In the genomic region with DNA sequence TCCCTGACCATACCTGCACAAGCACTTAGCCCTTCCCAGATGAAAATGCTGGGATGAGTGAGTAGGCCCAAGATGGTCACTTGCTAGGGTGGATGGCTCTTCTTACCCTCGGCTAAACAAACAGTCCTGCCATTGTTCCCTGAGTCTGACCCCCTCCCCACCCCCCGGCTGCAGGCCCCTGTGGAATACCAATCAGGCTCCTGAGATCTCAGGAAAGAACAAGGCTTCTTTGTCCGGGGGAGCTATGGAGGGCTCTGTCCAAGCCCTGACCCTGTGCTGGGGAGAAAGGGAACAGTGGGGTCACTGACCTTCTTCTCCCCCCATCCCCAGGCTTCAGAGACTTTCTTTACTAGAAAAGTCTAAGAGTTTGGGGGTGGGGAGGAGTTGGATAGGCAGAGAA, we compare ENCODE assay signal across 2 cellular contexts.
TF ChIP-seq lines count a peak whose summit lies in the region.

No MANE protein-coding gene starts in this region.

TF ChIP-seq in HEK293T, 16 proteins besides CTCF, POLR2A, EP300 and RAD21 (continued from another document):
- TF ChIP-seq LEF1 (IDR thresholded peaks at IDR 0.05; ENCODE audit: borderline replicate concordance) (no peak), BHLHE40 (IDR thresholded peaks at IDR 0.05; ENCODE audit: borderline replicate concordance) (no peak), ARNT (IDR thresholded peaks at IDR 0.05) (no peak), FOXK2 (IDR thresholded peaks at IDR 0.05) (no peak)

TF ChIP-seq in SK-N-SH, 30 proteins besides CTCF, POLR2A, EP300 and RAD21 (continued from another document):
- TF ChIP-seq ELF1 (IDR thresholded peaks at IDR 0.05) (no peak), GATA2 (CRISPR knock-in tag; IDR thresholded peaks at IDR 0.05) (no peak), SMC3 (IDR thresholded peaks at IDR 0.05; ENCODE audit: low read depth, low read length) (no peak), NFIC (IDR thresholded peaks at IDR 0.05; ENCODE audit: borderline replicate concordance) (no peak), SIN3A (IDR thresholded peaks at IDR 0.05; ENCODE audit: borderline replicate concordance, low read depth, low read length) (no peak), EZH2phosphoT487 (IDR thresholded peaks at IDR 0.05; ENCODE audit: borderline replicate concordance, low read depth) (no peak), MEF2A (IDR thresholded peaks at IDR 0.05; ENCODE audit: borderline replicate concordance, low read depth) (no peak), FOXJ3 (CRISPR knock-in tag; IDR thresholded peaks at IDR 0.05) (no peak), MXI1 (IDR thresholded peaks at IDR 0.05; ENCODE audit: low read depth, low read length) (no peak)
- TF ChIP-seq, protein P1, sequence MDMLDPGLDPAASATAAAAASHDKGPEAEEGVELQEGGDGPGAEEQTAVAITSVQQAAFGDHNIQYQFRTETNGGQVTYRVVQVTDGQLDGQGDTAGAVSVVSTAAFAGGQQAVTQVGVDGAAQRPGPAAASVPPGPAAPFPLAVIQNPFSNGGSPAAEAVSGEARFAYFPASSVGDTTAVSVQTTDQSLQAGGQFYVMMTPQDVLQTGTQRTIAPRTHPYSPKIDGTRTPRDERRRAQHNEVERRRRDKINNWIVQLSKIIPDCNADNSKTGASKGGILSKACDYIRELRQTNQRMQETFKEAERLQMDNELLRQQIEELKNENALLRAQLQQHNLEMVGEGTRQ (IDR thresholded peaks at IDR 0.05; ENCODE audit: borderline replicate concordance, low read depth, low read length) = no peak
- TF ChIP-seq, protein P2, sequence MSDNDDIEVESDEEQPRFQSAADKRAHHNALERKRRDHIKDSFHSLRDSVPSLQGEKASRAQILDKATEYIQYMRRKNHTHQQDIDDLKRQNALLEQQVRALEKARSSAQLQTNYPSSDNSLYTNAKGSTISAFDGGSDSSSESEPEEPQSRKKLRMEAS (IDR thresholded peaks at IDR 0.05; ENCODE audit: low read depth) = no peak
- TF ChIP-seq, protein P3, sequence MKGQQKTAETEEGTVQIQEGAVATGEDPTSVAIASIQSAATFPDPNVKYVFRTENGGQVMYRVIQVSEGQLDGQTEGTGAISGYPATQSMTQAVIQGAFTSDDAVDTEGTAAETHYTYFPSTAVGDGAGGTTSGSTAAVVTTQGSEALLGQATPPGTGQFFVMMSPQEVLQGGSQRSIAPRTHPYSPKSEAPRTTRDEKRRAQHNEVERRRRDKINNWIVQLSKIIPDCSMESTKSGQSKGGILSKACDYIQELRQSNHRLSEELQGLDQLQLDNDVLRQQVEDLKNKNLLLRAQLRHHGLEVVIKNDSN (IDR thresholded peaks at IDR 0.05; ENCODE audit: borderline replicate concordance, low read depth) = no peak
